In genomic region chr14:55053018-55053417, GRCh38 we compare ENCODE assay signal across 7 cellular contexts. TPM values are rescaled to one million over a fixed set of nuclear protein-coding genes. Genes with fewer than 3 reads are reported as not detected.
DNase-seq lines count a peak whose midpoint lies in the region; ATAC-seq and TF ChIP-seq lines count a peak whose summit lies in the region.

No MANE protein-coding gene starts in this region.

- peaks cover 12% of the 10 kb centered on the region for H3K4me1 ChIP-seq in hepatocyte (ENCODE audit: insufficient read depth)

- TF ChIP-seq CTCF in HFF-Myc (IDR thresholded peaks at IDR 0.05; ENCODE audit: low read depth, low read length, missing control alignments) (no peak), hepatocyte (IDR thresholded peaks at IDR 0.05; ENCODE audit: poor library complexity) (no peak)
- TF ChIP-seq CTCF in activated CD8-positive, alpha-beta T cell treated with anti-CD3 and anti-CD28 coated beads for 36 hours (IDR thresholded peaks at IDR 0.05), result no peak

- H3K36me3 Mint-ChIP-seq in activated CD8-positive, alpha-beta T cell treated with anti-CD3 and anti-CD28 coated beads for 36 hours (ENCODE audit: low read depth), result peaks cover 37% of the 10 kb centered on the region
- H3K36me3 Mint-ChIP-seq in stimulated activated effector memory CD8-positive, alpha-beta T cell treated with anti-CD3 and anti-CD28 coated beads, Interleukin-12 subunit alpha, Interleukin-12 subunit beta, amount 100 ng/mL, for 72 hours, result peaks cover 77% of the 10 kb centered on the region

- H3K27ac ChIP-seq in hepatocyte, result peak overlapping the region; percentile 100

- peaks cover 41% of the 10 kb centered on the region for H4K20me1 ChIP-seq in hepatocyte (ENCODE audit: insufficient read depth, poor library complexity, severe bottlenecking)

- H3K9me3 ChIP-seq in hepatocyte (ENCODE audit: low read depth), result no peaks in the 10 kb centered on the region

- POLR2A ChIA-PET in activated CD8-positive, alpha-beta T cell treated with anti-CD3 and anti-CD28 coated beads for 36 hours (lab: Charles Lee), result interaction anchor here (0.8 to 3.4 kb wide), 5 partner anchors 13 to 152 kb away, joined by 3 to 61 read pairs (median 3); partner anchors contain the start of genes SOCS4 and WDHD1

- DNase-seq in HFF-Myc (ENCODE audit: extremely low read depth, low read depth) (no peak), hepatocyte (ENCODE audit: low spot score) (no peak), NCI-H446 (lab: John Stamatoyannopoulos, UW) (no peak), erythroblast (lab: John Stamatoyannopoulos, UW) (no peak)
- DNase-seq in activated CD8-positive, alpha-beta T cell treated with anti-CD3 and anti-CD28 coated beads for 36 hours, result no peak
- DNase-seq in stimulated activated effector memory CD8-positive, alpha-beta T cell treated with anti-CD3 and anti-CD28 coated beads, Interleukin-12 subunit alpha, Interleukin-12 subunit beta, amount 100 ng/mL, for 72 hours (ENCODE audit: low spot score in 2 of 2), result no peak

- H3K27me3 Mint-ChIP-seq in activated CD8-positive, alpha-beta T cell treated with anti-CD3 and anti-CD28 coated beads for 36 hours, result no peaks in the 10 kb centered on the region

- H3K4me3 ChIP-seq in HFF-Myc (replicated peaks; ENCODE audit: low read depth, low read length) (peak overlapping the region; percentile 90), hepatocyte (peak overlapping the region; percentile 79)

- CTCF ChIA-PET in activated CD8-positive, alpha-beta T cell treated with anti-CD3 and anti-CD28 coated beads for 36 hours (lab: Charles Lee), result interaction anchor here (1.3 to 3.1 kb wide), 4 partner anchors 13 to 393 kb away, joined by 4 to 50 read pairs (median 12); no protein-coding TSS in a partner anchor

- H3K4me2 ChIP-seq in hepatocyte, result peak overlapping the region; percentile 77

- H2AFZ ChIP-seq in hepatocyte, result no peak overlapping the region

- no peaks in the 10 kb centered on the region for H3K36me3 ChIP-seq in hepatocyte (replicated peaks; ENCODE audit: insufficient read depth, low read depth)

- no peaks in the 10 kb centered on the region for H3K9me2 ChIP-seq in hepatocyte (replicated peaks; ENCODE audit: insufficient read depth)

- intact Hi-C loops in activated CD8-positive, alpha-beta T cell treated with anti-CD3 and anti-CD28 coated beads for 36 hours (cut with micrococcal nuclease), result no loop called here

- H3K4me3 Mint-ChIP-seq in activated CD8-positive, alpha-beta T cell treated with anti-CD3 and anti-CD28 coated beads for 36 hours, result peak overlapping the region; percentile 85
- peak overlapping the region; percentile 78 for H3K4me3 Mint-ChIP-seq in stimulated activated effector memory CD8-positive, alpha-beta T cell treated with anti-CD3 and anti-CD28 coated beads, Interleukin-12 subunit alpha, Interleukin-12 subunit beta, amount 100 ng/mL, for 72 hours

- H3K27ac Mint-ChIP-seq in activated CD8-positive, alpha-beta T cell treated with anti-CD3 and anti-CD28 coated beads for 36 hours, result peak overlapping the region; percentile 88
- H3K27ac Mint-ChIP-seq in stimulated activated effector memory CD8-positive, alpha-beta T cell treated with anti-CD3 and anti-CD28 coated beads, Interleukin-12 subunit alpha, Interleukin-12 subunit beta, amount 100 ng/mL, for 72 hours, result peak overlapping the region; percentile 94

- no peak for ATAC-seq in activated CD8-positive, alpha-beta T cell treated with anti-CD3 and anti-CD28 coated beads for 36 hours
- no peak for ATAC-seq in stimulated activated effector memory CD8-positive, alpha-beta T cell treated with anti-CD3 and anti-CD28 coated beads, Interleukin-12 subunit alpha, Interleukin-12 subunit beta, amount 100 ng/mL, for 72 hours
- no peak for ATAC-seq in GM18520 (IDR thresholded peaks at IDR 0.05; ENCODE audit: unreplicated experiment)

- H3K79me2 ChIP-seq in hepatocyte, result peaks cover 60% of the 10 kb centered on the region

- H3K9me3 Mint-ChIP-seq in activated CD8-positive, alpha-beta T cell treated with anti-CD3 and anti-CD28 coated beads for 36 hours, result no peaks in the 10 kb centered on the region
- no peaks in the 10 kb centered on the region for H3K9me3 Mint-ChIP-seq in stimulated activated effector memory CD8-positive, alpha-beta T cell treated with anti-CD3 and anti-CD28 coated beads, Interleukin-12 subunit alpha, Interleukin-12 subunit beta, amount 100 ng/mL, for 72 hours

- WGBS in hepatocyte (ENCODE audit: low lambda C conversion rate, missing lambda C conversion rate), result 52% methylated on average over 6 of the region's 6 CpGs

- no peak for TF ChIP-seq POLR2A in erythroblast (IDR thresholded peaks at IDR 0.05; ENCODE audit: low read length)

- H3K4me1 Mint-ChIP-seq in activated CD8-positive, alpha-beta T cell treated with anti-CD3 and anti-CD28 coated beads for 36 hours (ENCODE audit: low read depth), result peaks cover 37% of the 10 kb centered on the region
- peaks cover 36% of the 10 kb centered on the region for H3K4me1 Mint-ChIP-seq in stimulated activated effector memory CD8-positive, alpha-beta T cell treated with anti-CD3 and anti-CD28 coated beads, Interleukin-12 subunit alpha, Interleukin-12 subunit beta, amount 100 ng/mL, for 72 hours

- no peaks in the 10 kb centered on the region for H3K27me3 ChIP-seq in hepatocyte

RNA-seq across cellular contexts. Expression of gene MAPK1IP1L, which starts 1.6 kb away (rescaled TPM):
- 100 to 1,000 TPM in 1 of 2 experiments, 10 to 100 TPM in 1; 89.3 to 105 TPM for total RNA-seq in activated CD8-positive, alpha-beta T cell treated with anti-CD3 and anti-CD28 coated beads for 36 hours
- total RNA-seq in hepatocyte, result 69.9 and 91.0 TPM in 2 replicates
- 81.4 and 86.2 TPM in 2 replicates for polyA plus RNA-seq in hepatocyte

RNA-seq across cellular contexts. Expression of gene SOCS4, which starts 26.0 kb away (rescaled TPM):
- total RNA-seq in activated CD8-positive, alpha-beta T cell treated with anti-CD3 and anti-CD28 coated beads for 36 hours, result 10 to 100 TPM; 19.8 to 20.8 TPM
- total RNA-seq in hepatocyte, result 16.2 and 18.8 TPM in 2 replicates
- polyA plus RNA-seq in hepatocyte, result 4.1 and 5.3 TPM in 2 replicates

RNA-seq across cellular contexts. Expression of gene WDHD1, which starts 26.1 kb away (rescaled TPM):
- 10 to 100 TPM; 59.8 to 68.4 TPM for total RNA-seq in activated CD8-positive, alpha-beta T cell treated with anti-CD3 and anti-CD28 coated beads for 36 hours
- total RNA-seq in hepatocyte, result 5.9 and 6.3 TPM in 2 replicates
- 4.1 and 4.4 TPM in 2 replicates for polyA plus RNA-seq in hepatocyte
